Comparison of ENCODE assay signal across 8 cellular contexts in the genomic region with DNA sequence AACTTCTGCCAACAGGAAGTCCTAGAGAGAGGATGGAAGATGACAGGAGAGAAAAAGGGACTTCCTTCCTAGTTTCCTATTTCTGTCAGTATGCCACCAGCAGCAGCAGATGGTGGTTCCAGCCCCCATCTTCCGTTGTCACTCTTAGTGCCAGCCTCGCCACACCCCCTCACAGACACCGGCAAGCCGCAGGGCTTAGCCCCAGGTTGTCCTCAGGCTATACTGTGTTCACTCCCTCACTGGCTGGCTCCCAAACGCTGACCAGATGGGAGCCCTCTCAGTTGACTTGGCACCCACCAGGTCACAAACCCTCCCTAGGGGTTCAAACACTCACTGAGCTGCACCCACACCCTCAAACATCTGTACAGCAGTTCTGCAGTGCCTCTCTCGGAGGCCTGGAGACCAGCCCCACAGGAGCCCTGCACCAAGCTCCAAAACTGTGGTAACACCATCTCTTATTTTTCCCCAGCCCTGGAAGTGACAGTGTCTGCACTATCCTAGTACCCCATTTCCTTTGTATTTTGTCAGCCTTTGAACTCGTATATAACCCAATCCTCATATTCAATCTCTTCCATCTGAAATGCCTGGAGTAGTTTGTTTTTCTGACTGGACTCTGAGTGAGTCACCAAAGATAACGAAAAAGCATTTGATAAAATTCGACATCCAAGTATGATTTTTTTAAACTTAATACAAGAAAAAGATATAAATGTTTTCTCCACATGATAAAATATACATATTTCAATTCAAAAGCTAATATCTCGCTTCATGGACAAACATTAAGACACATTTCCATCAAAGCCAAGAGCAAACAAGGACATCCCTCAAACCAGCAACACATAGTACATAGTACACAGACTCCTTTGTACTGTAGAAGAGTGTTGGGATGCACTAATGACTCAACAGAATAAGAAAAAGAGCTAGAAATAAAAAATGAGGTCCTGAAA. TPM values are rescaled to one million over a fixed set of nuclear protein-coding genes. Genes with fewer than 3 reads are reported as not detected.
DNase-seq lines count a peak whose midpoint lies in the region; ATAC-seq, FAIRE-seq and TF ChIP-seq lines count a peak whose summit lies in the region.

No MANE protein-coding gene starts in this region.

- no peaks in the 10 kb centered on the region for H3K9me3 ChIP-seq in keratinocyte (ENCODE audit: control insufficient read depth, low read depth, low read length)
- no peaks in the 10 kb centered on the region for H3K9me3 ChIP-seq in upper lobe of right lung

- peak overlapping the region; percentile 42 for H3K4me2 ChIP-seq in keratinocyte (ENCODE audit: control insufficient read depth, extremely low read depth, insufficient read depth, low read depth, low read length)

- peaks cover 27% of the 10 kb centered on the region for H4K20me1 ChIP-seq in keratinocyte (ENCODE audit: control insufficient read depth, extremely low read depth, insufficient read depth, low read length)

- dilution Hi-C loops in keratinocyte (cut with MboI; ENCODE audit: extremely low pct_ligation_motif_present, low sequenced_read_pairs): no loop called here

- intact Hi-C loops in Right ventricle myocardium inferior (cut with DNase I): loop anchor here (5.0 kb wide), 1 partner anchor 33 kb away; a partner anchor contains a TSS
- intact Hi-C loops in cardiac septum (cut with DNase I): no loop called here
- intact Hi-C loops in upper lobe of right lung (cut with DNase I): no loop called here

- H2AFZ ChIP-seq in keratinocyte (ENCODE audit: control insufficient read depth, low read length): no peak overlapping the region

- H3K79me2 ChIP-seq in keratinocyte (ENCODE audit: control insufficient read depth, insufficient read depth, low read length): peaks cover 96% of the 10 kb centered on the region

- ATAC-seq in Right ventricle myocardium inferior (peak; percentile 76), upper lobe of right lung (peak; percentile 34), HG03039 (IDR thresholded peaks at IDR 0.05; ENCODE audit: unreplicated experiment) (no peak)

- H3K9me1 ChIP-seq in keratinocyte (ENCODE audit: control insufficient read depth, extremely low read depth, insufficient read depth, low read length): peaks cover 16% of the 10 kb centered on the region

- H3K4me1 ChIP-seq in keratinocyte (ENCODE audit: control insufficient read depth, extremely low read depth, insufficient read depth, low read length): peaks cover 60% of the 10 kb centered on the region
- H3K4me1 ChIP-seq in upper lobe of right lung: peaks cover 72% of the 10 kb centered on the region

- WGBS in adipose tissue, 3 donors: 44 to 69% (median 50%) methylated on average over 10 of the region's 10 CpGs

- peak overlapping the region; percentile 12 for H3K9ac ChIP-seq in keratinocyte (ENCODE audit: control insufficient read depth, extremely low read depth, insufficient read depth, low read length)

- no peak overlapping the region for H3K4me3 ChIP-seq in keratinocyte (ENCODE audit: control insufficient read depth in 2 of 3, extremely low read depth in 1 of 3, insufficient read depth in 2 of 3, low read depth in 1 of 3, low read length in 3 of 3)
- no peak overlapping the region for H3K4me3 ChIP-seq in upper lobe of right lung

- H3K27me3 ChIP-seq in keratinocyte (ENCODE audit: control insufficient read depth, extremely low read depth, insufficient read depth, low read length) (no peaks in the 10 kb centered on the region), upper lobe of right lung (no peaks in the 10 kb centered on the region)

- DNase-seq in Right ventricle myocardium inferior (ENCODE audit: missing footprints) (no peak), cardiac septum (ENCODE audit: low spot score) (no peak), keratinocyte (ENCODE audit: low read depth, low spot score) (no peak), upper lobe of right lung (no peak), DMS53 treated with DMSO at 0.1 percent for 48 hours (lab: John Stamatoyannopoulos, UW; ENCODE audit: unreplicated experiment) (no peak), urothelium cell line (ENCODE audit: low spot score) (no peak)

- peak; percentile 23 for FAIRE-seq in keratinocyte (lab: Jason Lieb, UNC)
- FAIRE-seq in urothelium cell line (lab: Jason Lieb, UNC): no peak

- TF ChIP-seq CTCF in keratinocyte (optimal IDR thresholded peaks at IDR 0.05 in 1 of 3, IDR thresholded peaks at IDR 0.05 in 1 of 3, conservative IDR thresholded peaks at IDR 0.05 in 1 of 3; ENCODE audit: extremely low read depth in 1 of 3, insufficient read depth in 2 of 3, low read length in 3 of 3) (no peak), upper lobe of right lung (IDR thresholded peaks at IDR 0.05) (no peak)

- H3K36me3 ChIP-seq in keratinocyte (ENCODE audit: control insufficient read depth in 2 of 2, extremely low read depth in 1 of 2, insufficient read depth in 2 of 2, low read length in 2 of 2) (no peaks in the 10 kb centered on the region), upper lobe of right lung (no peaks in the 10 kb centered on the region)

- H3K27ac ChIP-seq in adipose tissue (ENCODE audit: low read depth, low read length) (peak overlapping the region; percentile 17), keratinocyte (ENCODE audit: control insufficient read depth, insufficient read depth, low read length) (peak overlapping the region; percentile 65), upper lobe of right lung (peak overlapping the region; percentile 3)

RNA-seq across cellular contexts. Expression of a gene that starts 34.5 kb away (rescaled TPM):
- total RNA-seq in Right ventricle myocardium inferior (9.6 TPM), cardiac septum (13.2 TPM), upper lobe of right lung (35.0 TPM)
- polyA plus RNA-seq in adipose tissue (10 to 100 TPM in 2 of 3 donors, 1 to 10 TPM in 1; 9.7 to 13.9 (median 10.3) TPM), keratinocyte (20.7 to 32.3 TPM (median 22.2 TPM) in 3 replicates)
- 47.9 TPM for polyA plus RNA-seq in keratinocyte (2011; ENCODE audit: low read depth)
- 20.3 and 25.4 TPM in 2 replicates for polyA plus RNA-seq in keratinocyte (2011; cell fraction: cytosol; rRNA removed)
- polyA plus RNA-seq in keratinocyte (2011; cell fraction: nucleus; rRNA removed): 50.8 and 56.0 TPM in 2 replicates
- polyA plus RNA-seq in keratinocyte (2012; ENCODE audit: low replicate concordance): 26.2 and 27.9 TPM in 2 replicates
- polyA minus RNA-seq in keratinocyte: 20.0 to 37.9 TPM (median 28.4 TPM) in 3 replicates
- polyA minus RNA-seq in keratinocyte (2011; cell fraction: cytosol; rRNA and poly(A)+ RNA removed): 15.5 TPM
- polyA minus RNA-seq in keratinocyte (2011; cell fraction: nucleus; rRNA and poly(A)+ RNA removed): 26.2 and 54.6 TPM in 2 replicates

Comparison
In these comparisons a context has a peak if more than half of its experiments do, and no peak if none do; other contexts are left out.
1. H3K27ac ChIP-seq: peak in every context shown above with its lines; median percentile 65 in keratinocyte; 17 in adipose tissue; 3 in upper lobe of right lung.